Comparison of ENCODE assay signal across 10 cellular contexts in the genomic region with DNA sequence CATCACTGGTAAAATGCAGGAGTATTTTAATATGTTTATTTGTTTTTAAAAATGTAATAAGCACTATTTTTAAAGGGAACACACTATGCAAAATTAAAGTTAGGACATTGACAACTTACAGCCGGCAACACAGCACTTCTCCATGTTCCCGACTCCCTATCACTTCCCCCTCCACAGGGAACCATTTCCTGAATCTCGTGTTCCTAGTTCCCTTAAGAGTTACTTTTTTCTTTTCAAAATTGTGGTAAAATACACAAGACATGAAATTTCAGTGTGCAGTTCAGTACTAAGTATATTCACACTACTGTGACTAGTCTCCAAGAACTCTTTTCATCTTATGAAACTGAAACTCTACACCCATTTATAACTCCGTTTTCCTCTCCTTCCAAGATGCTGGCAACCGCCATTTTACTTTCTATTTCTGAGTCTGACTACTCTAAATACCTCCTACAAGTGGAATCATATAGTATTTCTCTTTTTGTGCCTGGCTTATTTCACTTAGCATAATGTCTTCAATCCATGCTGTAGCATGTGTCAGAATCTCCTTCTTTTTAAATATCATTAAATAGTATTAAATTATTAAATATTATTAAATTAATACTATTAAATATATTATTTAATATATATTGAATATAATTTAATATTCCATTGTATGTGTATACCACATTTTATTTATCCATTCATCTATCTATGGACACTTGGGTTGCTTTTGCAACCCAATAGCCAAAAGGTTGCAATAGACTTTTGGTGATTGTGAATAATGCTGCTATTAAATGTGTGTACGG. TPM values are rescaled to one million over a fixed set of nuclear protein-coding genes. Genes with fewer than 3 reads are reported as not detected.
DNase-seq lines count a peak whose midpoint lies in the region; ATAC-seq and TF ChIP-seq lines count a peak whose summit lies in the region.
"Had no signal": no experiment of that assay in that cellular context is flagged by ENCODE, and none has a peak within 500 bp of the region (broad histone marks: within the 10 kb centered on the region; RNA-seq: fewer than 3 reads in every experiment).

No MANE protein-coding gene starts in this region.

- H3K4me1 Mint-ChIP-seq in natural killer cell treated with Interleukin-12 subunit alpha and Interleukin-12 subunit beta and Interleukin-15 and Interleukin-18, amount 100 ng/mL, for 72 hours (ENCODE audit: low read depth in 2 of 2), result peaks cover 4 to 17% of the 10 kb centered on the region in 2 donors
- H3K4me1 Mint-ChIP-seq in natural killer cell, result peaks cover 0 to 6% of the 10 kb centered on the region in 2 donors
- H3K4me1 Mint-ChIP-seq in T-helper 1 cell treated with Interleukin-12 subunit alpha and Interleukin-12 subunit beta and Interleukin-4 antibody, amounts not matched to agents 30 μg/mL and 1 μg/mL, for 36 hours (ENCODE audit: low read depth), result peaks cover 16% of the 10 kb centered on the region

- TF ChIP-seq CTCF in natural killer cell (IDR thresholded peaks at IDR 0.05) (no peak), fibroblast of the aortic adventitia (IDR thresholded peaks at IDR 0.05; ENCODE audit: insufficient read depth, low read length) (no peak)

- no peaks in the 10 kb centered on the region for H3K4me1 ChIP-seq in urinary bladder (ENCODE audit: insufficient read depth)

- peak overlapping the region in 1 of 2 donors; percentile 40 for H3K27ac Mint-ChIP-seq in natural killer cell treated with Interleukin-12 subunit alpha and Interleukin-12 subunit beta and Interleukin-15 and Interleukin-18, amount 100 ng/mL, for 72 hours
- no peak overlapping the region for H3K27ac Mint-ChIP-seq in natural killer cell
- H3K27ac Mint-ChIP-seq in T-helper 1 cell treated with Interleukin-12 subunit alpha and Interleukin-12 subunit beta and Interleukin-4 antibody, amounts not matched to agents 30 μg/mL and 1 μg/mL, for 36 hours, result peak overlapping the region; percentile 90

- DNase-seq in natural killer cell treated with Interleukin-12 subunit alpha and Interleukin-12 subunit beta and Interleukin-15 and Interleukin-18, amount 100 ng/mL, for 72 hours (ENCODE audit: low spot score), result no peak
- no peak for DNase-seq in natural killer cell
- DNase-seq in fibroblast of the aortic adventitia (ENCODE audit: low read depth), result peak; percentile 57
- no peak for DNase-seq in occipital lobe (lab: John Stamatoyannopoulos, UW)
- no peak for DNase-seq in activated effector memory CD4-positive, alpha-beta T cell treated with anti-CD3 and anti-CD28 coated beads, Interleukin-2, amount 50 U/mL, for 16 hours
- DNase-seq: NCI-H69 had no signal

- peak in 1 of 2 donors; percentile 82 for ATAC-seq in natural killer cell treated with Interleukin-12 subunit alpha and Interleukin-12 subunit beta and Interleukin-15 and Interleukin-18, amount 100 ng/mL, for 72 hours
- no peak for ATAC-seq in natural killer cell
- no peak for ATAC-seq in GM19455 (IDR thresholded peaks at IDR 0.05; ENCODE audit: unreplicated experiment)

- no peaks in the 10 kb centered on the region for H3K36me3 Mint-ChIP-seq in natural killer cell treated with Interleukin-12 subunit alpha and Interleukin-12 subunit beta and Interleukin-15 and Interleukin-18, amount 100 ng/mL, for 72 hours
- no peaks in the 10 kb centered on the region for H3K36me3 Mint-ChIP-seq in natural killer cell
- H3K36me3 Mint-ChIP-seq in T-helper 1 cell treated with Interleukin-12 subunit alpha and Interleukin-12 subunit beta and Interleukin-4 antibody, amounts not matched to agents 30 μg/mL and 1 μg/mL, for 36 hours (ENCODE audit: low read depth), result no peaks in the 10 kb centered on the region

- H3K4me3 ChIP-seq in fibroblast of the aortic adventitia (ENCODE audit: low read depth, low read length) (peak overlapping the region; percentile 36), urinary bladder (ENCODE audit: low read depth, low read length) (peak overlapping the region; percentile 30)

- H3K4me3 Mint-ChIP-seq in natural killer cell treated with Interleukin-12 subunit alpha and Interleukin-12 subunit beta and Interleukin-15 and Interleukin-18, amount 100 ng/mL, for 72 hours, result peak overlapping the region; percentile 68
- H3K4me3 Mint-ChIP-seq in natural killer cell, result no peak overlapping the region
- H3K4me3 Mint-ChIP-seq in T-helper 1 cell treated with Interleukin-12 subunit alpha and Interleukin-12 subunit beta and Interleukin-4 antibody, amounts not matched to agents 30 μg/mL and 1 μg/mL, for 36 hours, result peak overlapping the region; percentile 71

- H3K27ac ChIP-seq in urinary bladder (ENCODE audit: low read depth), result no peak overlapping the region
- H3K27ac ChIP-seq: HL-60 had no signal

- H3K36me3 ChIP-seq in urinary bladder (ENCODE audit: insufficient read depth), result no peaks in the 10 kb centered on the region

- intact Hi-C loops in natural killer cell (cut with micrococcal nuclease), result loop anchor here (10.0 kb wide), 1 partner anchor 317 kb away; no protein-coding TSS in a partner anchor

- peaks cover 0 to 3% of the 10 kb centered on the region in 2 donors for H3K27me3 Mint-ChIP-seq in natural killer cell treated with Interleukin-12 subunit alpha and Interleukin-12 subunit beta and Interleukin-15 and Interleukin-18, amount 100 ng/mL, for 72 hours
- peaks cover 0 to 6% of the 10 kb centered on the region in 2 donors for H3K27me3 Mint-ChIP-seq in natural killer cell (ENCODE audit: low read depth in 2 of 2)
- H3K27me3 Mint-ChIP-seq in T-helper 1 cell treated with Interleukin-12 subunit alpha and Interleukin-12 subunit beta and Interleukin-4 antibody, amounts not matched to agents 30 μg/mL and 1 μg/mL, for 36 hours (ENCODE audit: low read depth), result no peaks in the 10 kb centered on the region

- H3K9me3 Mint-ChIP-seq in natural killer cell treated with Interleukin-12 subunit alpha and Interleukin-12 subunit beta and Interleukin-15 and Interleukin-18, amount 100 ng/mL, for 72 hours, result no peaks in the 10 kb centered on the region
- no peaks in the 10 kb centered on the region for H3K9me3 Mint-ChIP-seq in natural killer cell
- H3K9me3 Mint-ChIP-seq in T-helper 1 cell treated with Interleukin-12 subunit alpha and Interleukin-12 subunit beta and Interleukin-4 antibody, amounts not matched to agents 30 μg/mL and 1 μg/mL, for 36 hours, result no peaks in the 10 kb centered on the region

- 56% methylated on average over 6 of the region's 6 CpGs for WGBS in urinary bladder

RNA-seq across cellular contexts. Expression of a gene that starts 25.9 kb away (rescaled TPM):
- total RNA-seq in natural killer cell treated with Interleukin-12 subunit alpha and Interleukin-12 subunit beta and Interleukin-15 and Interleukin-18, amount 100 ng/mL, for 72 hours, result 10 to 100 TPM; 23.9 to 38.5 TPM
- total RNA-seq in natural killer cell, result 10 to 100 TPM; 39.5 to 64.6 (median 63.9) TPM
- total RNA-seq in fibroblast of the aortic adventitia (ENCODE audit: low replicate concordance), result 51.5 and 58.6 TPM in 2 replicates
- 101 TPM for total RNA-seq in urinary bladder
- 46.7 TPM for polyA plus RNA-seq in urinary bladder
- total RNA-seq in occipital lobe, result 78.9 TPM
